11 cellular contexts compared by ENCODE assay signal in genomic region chr3:174442317-174442682, GRCh38.
DNase-seq lines count a peak whose midpoint lies in the region; ATAC-seq and TF ChIP-seq lines count a peak whose summit lies in the region.
"Had no signal": no experiment of that assay in that cellular context is flagged by ENCODE, and none has a peak within 500 bp of the region (broad histone marks: within the 10 kb centered on the region; RNA-seq: fewer than 3 reads in every experiment).

No MANE protein-coding gene starts in this region.

- H3K9me3 ChIP-seq in heart left ventricle (no peaks in the 10 kb centered on the region), mammary epithelial cell (replicated peaks; ENCODE audit: insufficient read depth, low read length) (no peaks in the 10 kb centered on the region), mesodermal cell (ENCODE audit: control insufficient read depth, low read length) (no peaks in the 10 kb centered on the region), upper lobe of right lung (no peaks in the 10 kb centered on the region)

- BruUV-seq in mammary epithelial cell (replicated peaks; lab: Mats Ljungman, UMichigan) = no TSS peak

- no peak for TF ChIP-seq POLR2A in heart left ventricle (IDR thresholded peaks at IDR 0.05)

- CTCF ChIA-PET in mammary epithelial cell (lab: Charles Lee; ENCODE audit: low non-redundant PET) = no interaction called here

- H3K4me2 ChIP-seq in mammary epithelial cell (ENCODE audit: insufficient read depth, low read depth, low read length) = peak overlapping the region; percentile 98

- TF ChIP-seq CTCF in heart left ventricle (IDR thresholded peaks at IDR 0.05) (no peak), mammary epithelial cell (conservative IDR thresholded peaks at IDR 0.05 in 1 of 2, IDR thresholded peaks at IDR 0.05 in 1 of 2; ENCODE audit: extremely low read depth in 1 of 2, insufficient read depth in 1 of 2, low read depth in 1 of 2, low read length in 2 of 2) (no peak), upper lobe of right lung (IDR thresholded peaks at IDR 0.05) (no peak)

- peaks cover 2% of the 10 kb centered on the region for H3K79me2 ChIP-seq in mammary epithelial cell (ENCODE audit: insufficient read depth, low read length)

- H3K36me3 ChIP-seq in heart left ventricle (no peaks in the 10 kb centered on the region), mammary epithelial cell (ENCODE audit: insufficient read depth, low read length) (no peaks in the 10 kb centered on the region), mesodermal cell (ENCODE audit: control insufficient read depth, insufficient read depth, low read length) (no peaks in the 10 kb centered on the region), upper lobe of right lung (no peaks in the 10 kb centered on the region)
- H3K36me3 ChIP-seq: tibial nerve had no signal

- H3K27ac ChIP-seq in heart left ventricle (peak overlapping the region; percentile 88 to 98 (median 96)), mammary epithelial cell (ENCODE audit: insufficient read depth, low read depth, low read length) (no peak overlapping the region), mesodermal cell (ENCODE audit: low read depth, low read length, severe bottlenecking) (no peak overlapping the region), upper lobe of right lung (peak overlapping the region; percentile 94)

- no peaks in the 10 kb centered on the region for H3K27me3 ChIP-seq in heart left ventricle
- no peaks in the 10 kb centered on the region for H3K27me3 ChIP-seq in mammary epithelial cell (ENCODE audit: insufficient read depth, low read length)
- H3K27me3 ChIP-seq in upper lobe of right lung = no peaks in the 10 kb centered on the region
- H3K27me3 ChIP-seq: tibial nerve had no signal

- H3K4me1 ChIP-seq in heart left ventricle = peaks cover 0 to 29% (median 7%) of the 10 kb centered on the region in 12 donors
- H3K4me1 ChIP-seq in mammary epithelial cell (ENCODE audit: insufficient read depth, low read length) = peaks cover 19% of the 10 kb centered on the region
- H3K4me1 ChIP-seq in mesodermal cell (ENCODE audit: control insufficient read depth, insufficient read depth, low read length, poor library complexity, severe bottlenecking) = peaks cover 16% of the 10 kb centered on the region
- peaks cover 13% of the 10 kb centered on the region for H3K4me1 ChIP-seq in upper lobe of right lung

- intact Hi-C loops in heart left ventricle (cut with DNase I) (loop anchor here in 2 of 10 donors (5.0 to 10.0 kb wide), 3 partner anchors 175 to 1045 kb away; partner anchors contain the start of gene NLGN1 (in 1 of the 2)), Right ventricle myocardium inferior (cut with DNase I) (loop anchor here (5.0 to 10.0 kb wide), 2 partner anchors 55 to 1047 kb away; partner anchors contain the start of gene NLGN1), mammary epithelial cell (cut with micrococcal nuclease) (no loop called here), upper lobe of right lung (cut with DNase I) (no loop called here)

- H3K4me3 ChIP-seq in heart left ventricle (peak overlapping the region; percentile 65 to 84 (median 74)), mammary epithelial cell (replicated peaks in 1 of 3; ENCODE audit: insufficient read depth in 1 of 3, low read depth in 2 of 3, low read length in 3 of 3) (peak overlapping the region; percentile 61 to 98 (median 83)), mesodermal cell (ENCODE audit: extremely low read depth, insufficient read depth, low read length, poor library complexity, severe bottlenecking) (peak overlapping the region; percentile 64), upper lobe of right lung (peak overlapping the region; percentile 74)

- 48 to 55% (median 52%) methylated on average over 4 of the region's 4 CpGs for WGBS in heart left ventricle, 4 donors
- WGBS in mammary epithelial cell (ENCODE audit: low coverage, missing lambda C conversion rate) = 11% methylated on average over 4 of the region's 4 CpGs
- 100% methylated on average over 1 of the region's 4 CpGs; no CpG with 5 or more reads in 1 of the 2 experiments for WGBS in mesodermal cell (ENCODE audit: insufficient coverage in 2 of 2), 2 experiments

- in situ Hi-C loops in mammary epithelial cell (cut with MboI; ENCODE audit: low sequenced_read_pairs in 2 of 2) = no loop called here

- DNase-seq in heart left ventricle = no peak
- no peak for DNase-seq in Right ventricle myocardium inferior (ENCODE audit: missing footprints)
- no peak for DNase-seq in mammary epithelial cell
- DNase-seq in upper lobe of right lung = no peak
- no peak for DNase-seq in DMS 273 treated with DMSO at 0.1 percent for 48 hours (lab: John Stamatoyannopoulos, UW)
- no peak for DNase-seq in NCI-H526 treated with DMSO at 0.1 percent for 48 hours (lab: John Stamatoyannopoulos, UW)
- DNase-seq: activated CD8-positive, alpha-beta memory T cell treated with anti-CD3 and anti-CD28 coated beads, Interleukin-2, amount 10 ng/mL, durations not matched to agents 7 days and 5 days; stimulated activated CD4-positive, alpha-beta T cell treated with anti-CD3 and anti-CD28 coated beads, Interleukin-2, amount 100 ng/mL, for 24 hours had no signal

- ATAC-seq in heart left ventricle (no peak), Right ventricle myocardium inferior (no peak), upper lobe of right lung (no peak), GM21717 (IDR thresholded peaks at IDR 0.05; ENCODE audit: unreplicated experiment) (no peak)
- ATAC-seq: activated CD8-positive, alpha-beta memory T cell treated with anti-CD3 and anti-CD28 coated beads, Interleukin-2, amount 10 ng/mL, durations not matched to agents 7 days and 5 days had no signal

- peak overlapping the region; percentile 89 for H2AFZ ChIP-seq in mammary epithelial cell (ENCODE audit: low read depth, low read length)

- dilution Hi-C loops in mammary epithelial cell (cut with HindIII; ENCODE audit: low sequenced_read_pairs) = loop anchor here (5.0 kb wide), 1 partner anchor 70 kb away; no protein-coding TSS in a partner anchor

- H3K9ac ChIP-seq in mammary epithelial cell (ENCODE audit: insufficient read depth, low read length) = peak overlapping the region; percentile 91

- H4K20me1 ChIP-seq in mammary epithelial cell (ENCODE audit: insufficient read depth, low read length) = no peaks in the 10 kb centered on the region

Comparison
In these comparisons a context has a peak if more than half of its experiments do, and no peak if none do; other contexts are left out.
1. H3K27ac ChIP-seq: peak in heart left ventricle (12 of 12) and upper lobe of right lung (single experiment); none in mammary epithelial cell (single experiment) and mesodermal cell (single experiment).
2. Peak in every context shown above with its lines, with median percentiles within 50 percentile points of each other: H3K4me3 ChIP-seq.